1 cellular context compared by ENCODE assay signal in the genomic region with DNA sequence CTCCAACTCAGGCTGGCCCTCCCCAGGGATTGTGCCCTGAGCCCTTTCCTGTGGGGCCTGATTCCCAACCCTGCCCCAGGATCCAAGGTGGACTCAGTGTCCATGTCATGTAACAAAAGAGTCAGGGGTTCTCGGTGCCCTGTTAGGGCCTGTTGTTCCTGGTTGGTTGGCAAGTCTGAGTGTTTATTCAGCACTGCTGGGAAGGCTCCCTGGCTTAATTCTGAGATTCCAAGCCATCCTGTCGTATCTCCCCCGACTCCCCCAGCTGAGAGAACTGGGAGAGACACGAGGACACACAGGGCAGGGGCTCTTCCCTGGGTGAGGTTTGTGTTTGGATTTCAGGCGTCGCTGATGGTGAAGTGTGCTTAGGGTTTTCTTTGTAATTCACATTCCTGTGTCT.
TF ChIP-seq lines count a peak whose summit lies in the region.

No MANE protein-coding gene starts in this region.

TF ChIP-seq in GM23338, 12 proteins besides CTCF, POLR2A, EP300 and RAD21 (continued from another document):
- TF ChIP-seq, protein P1, sequence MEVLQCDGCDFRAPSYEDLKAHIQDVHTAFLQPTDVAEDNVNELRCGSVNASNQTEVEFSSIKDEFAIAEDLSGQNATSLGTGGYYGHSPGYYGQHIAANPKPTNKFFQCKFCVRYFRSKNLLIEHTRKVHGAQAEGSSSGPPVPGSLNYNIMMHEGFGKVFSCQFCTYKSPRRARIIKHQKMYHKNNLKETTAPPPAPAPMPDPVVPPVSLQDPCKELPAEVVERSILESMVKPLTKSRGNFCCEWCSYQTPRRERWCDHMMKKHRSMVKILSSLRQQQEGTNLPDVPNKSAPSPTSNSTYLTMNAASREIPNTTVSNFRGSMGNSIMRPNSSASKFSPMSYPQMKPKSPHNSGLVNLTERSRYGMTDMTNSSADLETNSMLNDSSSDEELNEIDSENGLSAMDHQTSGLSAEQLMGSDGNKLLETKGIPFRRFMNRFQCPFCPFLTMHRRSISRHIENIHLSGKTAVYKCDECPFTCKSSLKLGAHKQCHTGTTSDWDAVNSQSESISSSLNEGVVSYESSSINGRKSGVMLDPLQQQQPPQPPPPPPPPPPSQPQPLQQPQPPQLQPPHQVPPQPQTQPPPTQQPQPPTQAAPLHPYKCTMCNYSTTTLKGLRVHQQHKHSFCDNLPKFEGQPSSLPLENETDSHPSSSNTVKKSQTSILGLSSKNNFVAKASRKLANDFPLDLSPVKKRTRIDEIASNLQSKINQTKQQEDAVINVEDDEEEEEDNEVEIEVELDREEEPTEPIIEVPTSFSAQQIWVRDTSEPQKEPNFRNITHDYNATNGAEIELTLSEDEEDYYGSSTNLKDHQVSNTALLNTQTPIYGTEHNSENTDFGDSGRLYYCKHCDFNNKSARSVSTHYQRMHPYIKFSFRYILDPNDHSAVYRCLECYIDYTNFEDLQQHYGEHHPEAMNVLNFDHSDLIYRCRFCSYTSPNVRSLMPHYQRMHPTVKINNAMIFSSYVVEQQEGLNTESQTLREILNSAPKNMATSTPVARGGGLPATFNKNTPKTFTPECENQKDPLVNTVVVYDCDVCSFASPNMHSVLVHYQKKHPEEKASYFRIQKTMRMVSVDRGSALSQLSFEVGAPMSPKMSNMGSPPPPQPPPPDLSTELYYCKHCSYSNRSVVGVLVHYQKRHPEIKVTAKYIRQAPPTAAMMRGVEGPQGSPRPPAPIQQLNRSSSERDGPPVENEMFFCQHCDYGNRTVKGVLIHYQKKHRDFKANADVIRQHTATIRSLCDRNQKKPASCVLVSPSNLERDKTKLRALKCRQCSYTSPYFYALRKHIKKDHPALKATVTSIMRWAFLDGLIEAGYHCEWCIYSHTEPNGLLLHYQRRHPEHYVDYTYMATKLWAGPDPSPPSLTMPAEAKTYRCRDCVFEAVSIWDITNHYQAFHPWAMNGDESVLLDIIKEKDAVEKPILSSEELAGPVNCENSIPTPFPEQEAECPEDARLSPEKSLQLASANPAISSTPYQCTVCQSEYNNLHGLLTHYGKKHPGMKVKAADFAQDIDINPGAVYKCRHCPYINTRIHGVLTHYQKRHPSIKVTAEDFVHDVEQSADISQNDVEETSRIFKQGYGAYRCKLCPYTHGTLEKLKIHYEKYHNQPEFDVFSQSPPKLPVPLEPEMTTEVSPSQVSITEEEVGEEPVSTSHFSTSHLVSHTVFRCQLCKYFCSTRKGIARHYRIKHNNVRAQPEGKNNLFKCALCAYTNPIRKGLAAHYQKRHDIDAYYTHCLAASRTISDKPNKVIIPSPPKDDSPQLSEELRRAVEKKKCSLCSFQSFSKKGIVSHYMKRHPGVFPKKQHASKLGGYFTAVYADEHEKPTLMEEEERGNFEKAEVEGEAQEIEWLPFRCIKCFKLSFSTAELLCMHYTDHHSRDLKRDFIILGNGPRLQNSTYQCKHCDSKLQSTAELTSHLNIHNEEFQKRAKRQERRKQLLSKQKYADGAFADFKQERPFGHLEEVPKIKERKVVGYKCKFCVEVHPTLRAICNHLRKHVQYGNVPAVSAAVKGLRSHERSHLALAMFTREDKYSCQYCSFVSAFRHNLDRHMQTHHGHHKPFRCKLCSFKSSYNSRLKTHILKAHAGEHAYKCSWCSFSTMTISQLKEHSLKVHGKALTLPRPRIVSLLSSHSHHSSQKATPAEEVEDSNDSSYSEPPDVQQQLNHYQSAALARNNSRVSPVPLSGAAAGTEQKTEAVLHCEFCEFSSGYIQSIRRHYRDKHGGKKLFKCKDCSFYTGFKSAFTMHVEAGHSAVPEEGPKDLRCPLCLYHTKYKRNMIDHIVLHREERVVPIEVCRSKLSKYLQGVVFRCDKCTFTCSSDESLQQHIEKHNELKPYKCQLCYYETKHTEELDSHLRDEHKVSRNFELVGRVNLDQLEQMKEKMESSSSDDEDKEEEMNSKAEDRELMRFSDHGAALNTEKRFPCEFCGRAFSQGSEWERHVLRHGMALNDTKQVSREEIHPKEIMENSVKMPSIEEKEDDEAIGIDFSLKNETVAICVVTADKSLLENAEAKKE (CRISPR knock-in tag; IDR thresholded peaks at IDR 0.05), result no peak
- TF ChIP-seq, protein P2, sequence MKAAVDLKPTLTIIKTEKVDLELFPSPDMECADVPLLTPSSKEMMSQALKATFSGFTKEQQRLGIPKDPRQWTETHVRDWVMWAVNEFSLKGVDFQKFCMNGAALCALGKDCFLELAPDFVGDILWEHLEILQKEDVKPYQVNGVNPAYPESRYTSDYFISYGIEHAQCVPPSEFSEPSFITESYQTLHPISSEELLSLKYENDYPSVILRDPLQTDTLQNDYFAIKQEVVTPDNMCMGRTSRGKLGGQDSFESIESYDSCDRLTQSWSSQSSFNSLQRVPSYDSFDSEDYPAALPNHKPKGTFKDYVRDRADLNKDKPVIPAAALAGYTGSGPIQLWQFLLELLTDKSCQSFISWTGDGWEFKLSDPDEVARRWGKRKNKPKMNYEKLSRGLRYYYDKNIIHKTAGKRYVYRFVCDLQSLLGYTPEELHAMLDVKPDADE (IDR thresholded peaks at IDR 0.05), result no peak
- TF ChIP-seq CREB1 (CRISPR knock-in tag; IDR thresholded peaks at IDR 0.05; ENCODE audit: low read depth) (no peak), EZH2 (IDR thresholded peaks at IDR 0.05; ENCODE audit: low read depth, unreplicated experiment) (no peak)
